Comparison of ENCODE assay signal across 1 cellular context in genomic region chr5:158079097-158079496, GRCh38.
TF ChIP-seq lines count a peak whose summit lies in the region.

No MANE protein-coding gene starts in this region.

TF ChIP-seq in K562, 482 proteins besides CTCF, POLR2A, EP300 and RAD21 (continued from another document):
- TF ChIP-seq ZNF609 (CRISPR knock-in tag; IDR thresholded peaks at IDR 0.05; ENCODE audit: borderline replicate concordance): no peak
